ENCODE assay signal across 8 cellular contexts in the genomic region with DNA sequence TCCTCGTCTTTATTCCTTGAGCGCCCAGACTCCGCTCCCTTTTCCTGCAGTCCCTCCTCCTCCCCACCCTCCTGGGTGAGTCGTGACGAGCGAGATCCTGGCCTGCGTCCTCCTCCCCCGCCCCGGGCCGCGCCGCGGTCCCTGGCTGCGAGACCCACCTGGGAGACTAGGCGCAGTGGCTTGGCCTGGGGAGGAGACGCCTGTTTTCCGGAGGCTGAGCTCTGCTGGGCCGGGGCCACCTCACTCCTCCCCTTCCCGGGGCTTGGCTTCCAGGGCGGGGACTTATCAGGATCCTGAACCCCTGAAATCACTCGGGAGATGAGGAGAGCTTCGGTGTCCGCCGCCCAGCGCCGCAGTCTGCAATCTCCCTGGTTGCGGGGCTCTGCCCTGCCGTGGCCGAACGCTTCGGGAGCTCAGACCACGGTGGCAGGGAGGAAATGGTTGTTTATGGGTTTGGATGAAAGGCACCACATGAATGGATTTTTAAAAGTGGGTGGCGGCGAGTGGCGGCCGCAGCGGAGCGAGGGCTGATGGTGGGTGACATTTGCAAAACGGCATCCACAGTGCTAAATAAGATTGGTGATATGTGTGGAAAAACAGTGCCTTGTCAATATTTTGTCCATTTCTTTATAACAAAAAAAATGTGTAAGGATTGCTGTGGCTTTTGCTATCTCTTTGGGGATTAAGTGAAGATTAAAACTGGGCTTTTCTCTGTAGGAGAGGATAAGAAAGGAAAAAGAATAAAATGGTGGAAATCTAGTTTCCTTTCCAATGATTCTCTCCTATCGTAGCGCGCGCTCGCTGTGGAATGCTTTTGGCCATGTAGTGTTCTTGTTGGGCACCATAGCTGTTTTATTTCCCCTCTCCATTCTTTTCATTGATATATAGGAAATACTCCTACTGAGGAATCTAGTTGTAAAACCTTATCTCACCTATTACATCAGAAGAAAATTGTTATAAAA. TPM values are rescaled to one million over a fixed set of nuclear protein-coding genes. Genes with fewer than 3 reads are reported as not detected.
DNase-seq lines count a peak whose midpoint lies in the region; ATAC-seq and TF ChIP-seq lines count a peak whose summit lies in the region.

No MANE protein-coding gene starts in this region.

- DNase-seq in NCI-H82 treated with DMSO at 0.1 percent for 48 hours (lab: John Stamatoyannopoulos, UW; ENCODE audit: unreplicated experiment) (peak; percentile 5), fibroblast of mammary gland (ENCODE audit: low read depth) (peak; percentile 65), OCI-M2 (lab: John Stamatoyannopoulos, UW; ENCODE audit: unreplicated experiment) (no peak)
- DNase-seq in naive thymus-derived CD4-positive, alpha-beta T cell, result peak; percentile 14 to 59 (median 42)

- no peak overlapping the region for H3K27ac ChIP-seq in naive thymus-derived CD4-positive, alpha-beta T cell (ENCODE audit: low read depth, low read length)
- H3K27ac ChIP-seq in thymus (ENCODE audit: low read depth), result no peak overlapping the region

- H3K4me1 Mint-ChIP-seq in activated T-helper 17 cell treated with anti-CD3 and anti-CD28 coated beads, Interleukin-2, amount 50 U/mL, for 72 hours, result peaks cover 24% of the 10 kb centered on the region
- H3K4me1 Mint-ChIP-seq in naive thymus-derived CD4-positive, alpha-beta T cell, result peaks cover 24 to 34% (median 28%) of the 10 kb centered on the region in 7 donors

- 10% methylated on average over 44 of the region's 44 CpGs for WGBS in thymus

- CTCF ChIA-PET in naive thymus-derived CD4-positive, alpha-beta T cell (lab: Charles Lee), result no interaction called here

- H3K4me1 ChIP-seq in naive thymus-derived CD4-positive, alpha-beta T cell (ENCODE audit: control insufficient read depth in 2 of 2, insufficient read depth in 2 of 2, low read length in 2 of 2), result peaks cover 11 to 14% of the 10 kb centered on the region in 2 donors
- H3K4me1 ChIP-seq in thymus (ENCODE audit: control insufficient read depth, insufficient read depth, low read length), result peaks cover 9% of the 10 kb centered on the region

- peak overlapping the region; percentile 95 for H3K4me3 Mint-ChIP-seq in activated T-helper 17 cell treated with anti-CD3 and anti-CD28 coated beads, Interleukin-2, amount 50 U/mL, for 72 hours
- peak overlapping the region; percentile 78 to 95 (median 88) for H3K4me3 Mint-ChIP-seq in naive thymus-derived CD4-positive, alpha-beta T cell

- H3K27me3 ChIP-seq in naive thymus-derived CD4-positive, alpha-beta T cell (ENCODE audit: control insufficient read depth in 2 of 2, insufficient read depth in 2 of 2, low read length in 2 of 2), result no peaks in the 10 kb centered on the region
- H3K27me3 ChIP-seq in thymus (ENCODE audit: control insufficient read depth, insufficient read depth), result peaks cover 26% of the 10 kb centered on the region

- TF ChIP-seq CTCF in fibroblast of mammary gland (conservative IDR thresholded peaks at IDR 0.05; ENCODE audit: control insufficient read depth, insufficient read depth, low read depth, low read length), result no peak

- POLR2A ChIA-PET in naive thymus-derived CD4-positive, alpha-beta T cell (lab: Charles Lee), result interaction anchor here (0.8 kb wide), 1 partner anchor 102 kb away, joined by 4 read pairs; a partner anchor contains a TSS

- peak overlapping the region; percentile 76 for H3K27ac Mint-ChIP-seq in activated T-helper 17 cell treated with anti-CD3 and anti-CD28 coated beads, Interleukin-2, amount 50 U/mL, for 72 hours
- H3K27ac Mint-ChIP-seq in naive thymus-derived CD4-positive, alpha-beta T cell, result peak overlapping the region in 6 of 9 donors; percentile 11 to 78 (median 26)

- ATAC-seq in activated T-helper 17 cell treated with anti-CD3 and anti-CD28 coated beads, Interleukin-2, amount 50 U/mL, for 72 hours (replicated peaks), result peak; percentile 20
- ATAC-seq in naive thymus-derived CD4-positive, alpha-beta T cell, result no peak
- ATAC-seq in HG02571 (IDR thresholded peaks at IDR 0.05; ENCODE audit: unreplicated experiment), result no peak

- H3K9me3 ChIP-seq in naive thymus-derived CD4-positive, alpha-beta T cell (ENCODE audit: control insufficient read depth in 2 of 3, low read length in 3 of 3), result no peaks in the 10 kb centered on the region
- no peaks in the 10 kb centered on the region for H3K9me3 ChIP-seq in thymus (ENCODE audit: control insufficient read depth)

- intact Hi-C loops in naive thymus-derived CD4-positive, alpha-beta T cell (cut with micrococcal nuclease), result loop anchor here (1.0 to 5.0 kb wide), 11 partner anchors 22 to 368 kb away; a partner anchor contains a TSS

- no peaks in the 10 kb centered on the region for H3K36me3 ChIP-seq in naive thymus-derived CD4-positive, alpha-beta T cell (ENCODE audit: control insufficient read depth in 2 of 3, insufficient read depth in 3 of 3, low read length in 3 of 3)
- H3K36me3 ChIP-seq in thymus (ENCODE audit: control insufficient read depth, insufficient read depth), result no peaks in the 10 kb centered on the region

- H3K27me3 Mint-ChIP-seq in activated T-helper 17 cell treated with anti-CD3 and anti-CD28 coated beads, Interleukin-2, amount 50 U/mL, for 72 hours, result peaks cover 12% of the 10 kb centered on the region
- H3K27me3 Mint-ChIP-seq in naive thymus-derived CD4-positive, alpha-beta T cell, result peaks cover 0 to 36% (median 17%) of the 10 kb centered on the region in 5 donors

- H3K4me3 ChIP-seq in GM08714 (ENCODE audit: low read length) (peak overlapping the region; percentile 11; the same call in 1 of the 2 replicates), fibroblast of mammary gland (ENCODE audit: control insufficient read depth, low read depth, low read length) (peak overlapping the region; percentile 82), thymus (ENCODE audit: low read length) (peak overlapping the region; percentile 74)
- peak overlapping the region; percentile 62 for H3K4me3 ChIP-seq in naive thymus-derived CD4-positive, alpha-beta T cell (ENCODE audit: low read length)

- peaks cover 8% of the 10 kb centered on the region for H3K36me3 Mint-ChIP-seq in activated T-helper 17 cell treated with anti-CD3 and anti-CD28 coated beads, Interleukin-2, amount 50 U/mL, for 72 hours (ENCODE audit: low read depth)
- peaks cover 0 to 2% (median 0%) of the 10 kb centered on the region in 5 donors for H3K36me3 Mint-ChIP-seq in naive thymus-derived CD4-positive, alpha-beta T cell

- H3K9me3 Mint-ChIP-seq in activated T-helper 17 cell treated with anti-CD3 and anti-CD28 coated beads, Interleukin-2, amount 50 U/mL, for 72 hours, result no peaks in the 10 kb centered on the region
- H3K9me3 Mint-ChIP-seq in naive thymus-derived CD4-positive, alpha-beta T cell, result no peaks in the 10 kb centered on the region

RNA-seq across cellular contexts. Expression of a gene that starts 1.2 kb away (rescaled TPM):
- 10 to 100 TPM; 14.7 to 17.1 TPM for total RNA-seq in activated T-helper 17 cell treated with anti-CD3 and anti-CD28 coated beads, Interleukin-2, amount 50 U/mL, for 72 hours
- 10 to 100 TPM in 4 of 5 experiments, 1 to 10 TPM in 1; 6.7 to 17.8 (median 14.1) TPM for total RNA-seq in naive thymus-derived CD4-positive, alpha-beta T cell
- 1 to 10 TPM; 3.0 to 3.3 TPM for polyA plus RNA-seq in naive thymus-derived CD4-positive, alpha-beta T cell
- 10.2 TPM for polyA plus RNA-seq in thymus

Comparison
In these comparisons a context has a peak if more than half of its experiments do, and no peak if none do; other contexts are left out.
1. H3K4me3 ChIP-seq: peak in every context shown above with its lines; median percentile 82 in fibroblast of mammary gland; 74 in thymus; 62 in naive thymus-derived CD4-positive, alpha-beta T cell; 11 in GM08714.